Comparison of ENCODE assay signal across 9 cellular contexts in genomic region chr19:46133777-46134231, GRCh38. TPM values are rescaled to one million over a fixed set of nuclear protein-coding genes. Genes with fewer than 3 reads are reported as not detected.
DNase-seq lines count a peak whose midpoint lies in the region; TF ChIP-seq lines count a peak whose summit lies in the region.
"Had no signal": no experiment of that assay in that cellular context is flagged by ENCODE, and none has a peak within 500 bp of the region (broad histone marks: within the 10 kb centered on the region; RNA-seq: fewer than 3 reads in every experiment).

No MANE protein-coding gene starts in this region.

- no peak overlapping the region for H4K8ac ChIP-seq in neuronal stem cell (ENCODE audit: low read depth, low read length)

- H3K4me3 Mint-ChIP-seq in Calu3 (ENCODE audit: low read depth, unreplicated experiment): no peak overlapping the region
- H3K4me3 Mint-ChIP-seq: CD8-positive, alpha-beta T cell had no signal

- H4K91ac ChIP-seq in neuronal stem cell (ENCODE audit: low read depth, low read length, poor library complexity): no peak overlapping the region

- H2AK5ac ChIP-seq in neuronal stem cell (ENCODE audit: low read depth, low read length): no peak overlapping the region

- no peak overlapping the region for H3K27ac Mint-ChIP-seq in Calu3 (ENCODE audit: unreplicated experiment)
- H3K27ac Mint-ChIP-seq: CD8-positive, alpha-beta T cell had no signal

- peaks cover 16% of the 10 kb centered on the region for H3K4me1 Mint-ChIP-seq in Calu3 (ENCODE audit: low read depth, unreplicated experiment)

- H3K27me3 Mint-ChIP-seq in Calu3 (ENCODE audit: unreplicated experiment): peaks cover 61% of the 10 kb centered on the region

- no peaks in the 10 kb centered on the region for H3K36me3 Mint-ChIP-seq in Calu3 (ENCODE audit: insufficient read depth, unreplicated experiment)
- H3K36me3 Mint-ChIP-seq: CD8-positive, alpha-beta T cell had no signal

- no peaks in the 10 kb centered on the region for H4K20me1 ChIP-seq in fibroblast of lung (ENCODE audit: control insufficient read depth, extremely low read depth, insufficient read depth, low read length)

- no TSS peak for BruUV-seq in Calu3 (replicated peaks; lab: Mats Ljungman, UMichigan)

- peak overlapping the region; percentile 63 for H2BK5ac ChIP-seq in neuronal stem cell (ENCODE audit: low read length)

- no peaks in the 10 kb centered on the region for H3K9me3 Mint-ChIP-seq in Calu3 (ENCODE audit: low read depth, unreplicated experiment)
- H3K9me3 Mint-ChIP-seq: CD8-positive, alpha-beta T cell had no signal

- no peaks in the 10 kb centered on the region for H3K79me1 ChIP-seq in neuronal stem cell (ENCODE audit: low read depth, low read length)

- intact Hi-C loops in Calu3 (cut with micrococcal nuclease; ENCODE audit: unreplicated experiment): no loop called here

- POLR2A ChIA-PET in AG04450 (lab: Yijun Ruan, JAX): no interaction called here

- H3K9me3 ChIP-seq in AG04450 (ENCODE audit: control insufficient read depth, insufficient read depth, low read length) (no peaks in the 10 kb centered on the region; the same call in 1 of the 2 replicates), SK-N-MC (ENCODE audit: low read depth, low read length) (no peaks in the 10 kb centered on the region), fibroblast of lung (ENCODE audit: control insufficient read depth, insufficient read depth, low read depth, low read length) (no peaks in the 10 kb centered on the region), neuronal stem cell (replicated peaks in 1 of 2; ENCODE audit: control insufficient read depth in 2 of 2, insufficient read depth in 1 of 2, low read depth in 1 of 2, low read length in 2 of 2) (peaks cover 3 to 17% of the 10 kb centered on the region in 2 donors)

- no peak overlapping the region for H3K4ac ChIP-seq in neuronal stem cell (ENCODE audit: low read length)

- H2BK15ac ChIP-seq in neuronal stem cell (ENCODE audit: low read length): no peak overlapping the region

- H3K9ac ChIP-seq in SK-N-MC (ENCODE audit: insufficient read length): peak overlapping the region; percentile 51
- H3K9ac ChIP-seq in fibroblast of lung (ENCODE audit: insufficient read depth, low read length): no peak overlapping the region
- no peak overlapping the region for H3K9ac ChIP-seq in neuronal stem cell (ENCODE audit: low read depth, low read length, poor library complexity)

- H2BK12ac ChIP-seq in neuronal stem cell (ENCODE audit: low read length): no peak overlapping the region

- no peak overlapping the region for H3K4me3 ChIP-seq in AG04450 (ENCODE audit: low read depth, low read length)
- H3K4me3 ChIP-seq in SK-N-MC: no peak overlapping the region
- H3K4me3 ChIP-seq in fibroblast of lung (replicated peaks in 1 of 4; ENCODE audit: control extremely low read depth in 1 of 4, insufficient read depth in 1 of 4, low read depth in 3 of 4, low read length in 4 of 4): no peak overlapping the region
- no peak overlapping the region for H3K4me3 ChIP-seq in neuronal stem cell (ENCODE audit: low read length in 2 of 2)

- DNase-seq in AG04450 (ENCODE audit: low read depth, low spot score): no peak
- DNase-seq in SK-N-MC (ENCODE audit: low read depth, low spot score): no peak
- DNase-seq in fibroblast of lung (ENCODE audit: low read depth in 2 of 2): peak; percentile 21 to 71
- DNase-seq in neuronal stem cell (ENCODE audit: low spot score): no peak
- DNase-seq in activated CD4-positive, alpha-beta T cell treated with anti-CD3 and anti-CD28 coated beads, Interleukin-2, amount 50 U/mL, for 4 hours: no peak
- no peak for DNase-seq in Calu3
- no peak for DNase-seq in nucleus accumbens (lab: John Stamatoyannopoulos, UW)
- no peak for DNase-seq in Ammon's horn (ENCODE audit: low spot score)
- DNase-seq: CD8-positive, alpha-beta T cell had no signal

- H3K27me3 ChIP-seq in AG04450 (ENCODE audit: control insufficient read depth, insufficient read depth, low read length) (peaks cover 5% of the 10 kb centered on the region), fibroblast of lung (ENCODE audit: control insufficient read depth, insufficient read depth, low read length) (peaks cover 3% of the 10 kb centered on the region), neuronal stem cell (ENCODE audit: control insufficient read depth in 3 of 3, insufficient read depth in 3 of 3, low read depth in 1 of 3, low read length in 3 of 3) (no peaks in the 10 kb centered on the region)

- H3K18ac ChIP-seq in neuronal stem cell (ENCODE audit: low read length): peak overlapping the region; percentile 50

- H3K23ac ChIP-seq in neuronal stem cell (ENCODE audit: low read depth, low read length, poor library complexity): no peak overlapping the region

- no peaks in the 10 kb centered on the region for H3K36me3 ChIP-seq in SK-N-MC (ENCODE audit: insufficient read depth, low read length)
- no peaks in the 10 kb centered on the region for H3K36me3 ChIP-seq in fibroblast of lung (ENCODE audit: control insufficient read depth, insufficient read depth, low read length)
- H3K36me3 ChIP-seq in neuronal stem cell (replicated peaks in 1 of 2; ENCODE audit: control insufficient read depth in 2 of 2, insufficient read depth in 2 of 2, low read length in 2 of 2): peaks cover 0 to 2% of the 10 kb centered on the region in 2 donors

- no peaks in the 10 kb centered on the region for H3K79me2 ChIP-seq in fibroblast of lung (ENCODE audit: control insufficient read depth, insufficient read depth, low read length)

- H2AFZ ChIP-seq in fibroblast of lung (ENCODE audit: low read length): no peak overlapping the region
- H2AFZ ChIP-seq in neuronal stem cell (ENCODE audit: low read length): no peak overlapping the region

- H3K27ac ChIP-seq in AG04450 (ENCODE audit: low read depth, low read length): peak overlapping the region; percentile 93
- H3K27ac ChIP-seq in SK-N-MC: 0 out of 2 replicates have a peak overlapping the region, but pooled peaks have one; percentile 55
- H3K27ac ChIP-seq in fibroblast of lung (ENCODE audit: insufficient read depth, low read length): peak overlapping the region; percentile 83
- H3K27ac ChIP-seq in neuronal stem cell (replicated peaks; ENCODE audit: low read length): peak overlapping the region; percentile 67

- H3K14ac ChIP-seq in neuronal stem cell (ENCODE audit: low read length): no peak overlapping the region

- CTCF ChIA-PET in AG04450 (lab: Charles Lee): no interaction called here
- CTCF ChIA-PET in Calu3 (lab: Charles Lee): no interaction called here

- no peak overlapping the region for H3K4me2 ChIP-seq in fibroblast of lung (ENCODE audit: extremely low read depth, insufficient read depth, low read length)
- no peak overlapping the region for H3K4me2 ChIP-seq in neuronal stem cell (ENCODE audit: insufficient read depth, low read length, poor library complexity, severe bottlenecking)

- TF ChIP-seq CTCF in AG04450 (IDR thresholded peaks at IDR 0.05; ENCODE audit: low read depth, low read length) (no peak), fibroblast of lung (conservative IDR thresholded peaks at IDR 0.05 in 1 of 2, IDR thresholded peaks at IDR 0.05 in 1 of 2; ENCODE audit: low read depth in 1 of 2, low read length in 2 of 2) (no peak), Calu3 (IDR thresholded peaks at IDR 0.05; ENCODE audit: unreplicated experiment) (no peak)

- no peak overlapping the region for H2BK120ac ChIP-seq in neuronal stem cell (ENCODE audit: low read depth, low read length)

- no CpG with 5 or more reads among the region's 1 CpG for WGBS in neuronal stem cell (ENCODE audit: extremely low coverage in 2 of 2, insufficient read length in 2 of 2, insufficient replicate concordance in 1 of 2), 2 donors

- peaks cover 6% of the 10 kb centered on the region for H3K4me1 ChIP-seq in fibroblast of lung (ENCODE audit: control insufficient read depth, extremely low read depth, insufficient read depth, low read length)
- peaks cover 14 to 15% of the 10 kb centered on the region in 2 donors for H3K4me1 ChIP-seq in neuronal stem cell (ENCODE audit: control insufficient read depth in 2 of 2, insufficient read depth in 1 of 2, low read depth in 1 of 2, low read length in 2 of 2)

RNA-seq across cellular contexts. Expression of gene IGFL3, which starts 9.3 kb away (rescaled TPM):
- polyA plus RNA-seq in AG04450 (2011; rRNA removed) (not detected in 2 replicates), fibroblast of lung (not detected in 2 replicates)
- polyA minus RNA-seq in AG04450 (2011; rRNA and poly(A)+ RNA removed): not detected in 2 replicates
- total RNA-seq in fibroblast of lung (not detected in 2 replicates), Calu3 (2022) (not detected in 2 replicates)
- polyA plus RNA-seq in fibroblast of lung (2012): not detected in 2 replicates
- not detected in 2 replicates for polyA minus RNA-seq in fibroblast of lung (ENCODE audit: low replicate concordance)
- polyA plus RNA-seq in neuronal stem cell (2013, experiment 1 of 2): 0.08 TPM
- polyA plus RNA-seq in neuronal stem cell (2013, experiment 2 of 2): 0.21 TPM
- total RNA-seq: CD8-positive, alpha-beta T cell had no signal

RNA-seq across cellular contexts. Expression of gene IGFL2, which starts 14.2 kb away (rescaled TPM):
- not detected in 2 replicates for polyA plus RNA-seq in AG04450 (2011; rRNA removed)
- polyA minus RNA-seq in AG04450 (2011; rRNA and poly(A)+ RNA removed): not detected in 2 replicates
- total RNA-seq in fibroblast of lung: not detected in 2 replicates
- polyA plus RNA-seq in fibroblast of lung: not detected in 2 replicates
- not detected in 2 replicates for polyA plus RNA-seq in fibroblast of lung (2012)
- not detected in 2 replicates for polyA minus RNA-seq in fibroblast of lung (ENCODE audit: low replicate concordance)
- polyA plus RNA-seq in neuronal stem cell (2013, experiment 1 of 2): not detected
- polyA plus RNA-seq in neuronal stem cell (2013, experiment 2 of 2): not detected
- not detected in 2 replicates for total RNA-seq in Calu3 (2022)
- total RNA-seq: CD8-positive, alpha-beta T cell had no signal

Comparison
In these comparisons a context has a peak if more than half of its experiments do, and no peak if none do; other contexts are left out.
1. DNase-seq: peak in fibroblast of lung (2 of 2); none in AG04450 (single experiment), SK-N-MC (single experiment), neuronal stem cell (single experiment), activated CD4-positive, alpha-beta T cell treated with anti-CD3 and anti-CD28 coated beads, Interleukin-2, amount 50 U/mL, for 4 hours (0 of 2), Calu3 (single experiment), nucleus accumbens (0 of 56) and Ammon's horn (single experiment).
2. Peak in every context shown above with its lines, with median percentiles within 50 percentile points of each other: H3K27ac ChIP-seq.